ENCODE assay signal across 1 cellular context in the genomic region with DNA sequence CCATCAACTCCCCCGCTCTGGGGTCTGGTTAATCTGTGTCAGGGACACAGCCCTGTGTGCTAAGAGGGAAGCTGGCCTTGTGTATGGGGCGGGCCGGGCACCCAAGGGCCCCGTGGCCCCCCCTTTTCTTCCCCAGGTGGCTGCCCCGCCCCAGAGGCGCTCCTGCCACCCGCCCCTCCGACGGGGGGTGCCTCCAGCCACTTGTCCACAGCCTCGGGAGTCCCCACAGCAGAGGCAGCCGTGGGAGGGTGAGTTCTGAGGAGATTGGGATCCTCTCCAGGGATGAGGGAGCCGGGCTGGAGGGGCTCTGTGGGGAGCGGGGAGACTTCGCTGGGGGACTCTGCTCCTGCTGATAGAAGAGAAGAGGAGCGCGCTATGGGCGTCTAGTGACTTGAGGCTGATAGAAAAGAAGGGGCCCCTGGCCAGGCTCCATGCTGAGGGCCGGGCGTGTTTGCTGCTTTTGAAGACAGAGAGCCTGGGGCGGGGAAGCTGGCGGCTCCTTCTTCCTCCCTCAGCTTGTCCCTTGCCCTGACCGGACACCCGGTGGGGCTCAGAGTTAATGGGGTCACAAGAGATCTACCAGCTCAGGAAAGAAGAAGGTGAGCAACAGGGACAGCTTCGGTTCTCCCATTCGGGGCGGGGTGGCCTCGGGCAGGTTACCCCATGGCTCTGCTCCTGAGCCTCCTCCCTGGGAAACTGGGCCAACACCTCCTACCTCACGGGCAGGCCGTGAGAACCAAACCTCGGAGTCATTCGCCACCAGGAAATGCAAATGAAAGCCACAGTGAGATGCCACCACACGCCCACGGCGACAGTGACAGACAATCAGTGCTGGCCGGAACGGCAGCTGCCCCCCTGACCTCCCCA.
TF ChIP-seq lines count a peak whose summit lies in the region.

No MANE protein-coding gene starts in this region.

TF ChIP-seq in GM12878, 131 proteins besides CTCF, POLR2A, EP300 and RAD21 (continued from another document and continues in another):
- TF ChIP-seq MAX (IDR thresholded peaks at IDR 0.05; ENCODE audit: low read depth, low read length): no peak
- TF ChIP-seq ESRRA (IDR thresholded peaks at IDR 0.05; ENCODE audit: low read length): no peak
- TF ChIP-seq SP1 (IDR thresholded peaks at IDR 0.05; ENCODE audit: low read depth, low read length): no peak
- TF ChIP-seq HDGF (IDR thresholded peaks at IDR 0.05): no peak
- no peak for TF ChIP-seq MYB (IDR thresholded peaks at IDR 0.05; ENCODE audit: borderline replicate concordance, low read depth, low read length)
- no peak for TF ChIP-seq GABPA (IDR thresholded peaks at IDR 0.05; ENCODE audit: low read depth)
- TF ChIP-seq RAD51 (IDR thresholded peaks at IDR 0.05): no peak
- TF ChIP-seq, protein P1, sequence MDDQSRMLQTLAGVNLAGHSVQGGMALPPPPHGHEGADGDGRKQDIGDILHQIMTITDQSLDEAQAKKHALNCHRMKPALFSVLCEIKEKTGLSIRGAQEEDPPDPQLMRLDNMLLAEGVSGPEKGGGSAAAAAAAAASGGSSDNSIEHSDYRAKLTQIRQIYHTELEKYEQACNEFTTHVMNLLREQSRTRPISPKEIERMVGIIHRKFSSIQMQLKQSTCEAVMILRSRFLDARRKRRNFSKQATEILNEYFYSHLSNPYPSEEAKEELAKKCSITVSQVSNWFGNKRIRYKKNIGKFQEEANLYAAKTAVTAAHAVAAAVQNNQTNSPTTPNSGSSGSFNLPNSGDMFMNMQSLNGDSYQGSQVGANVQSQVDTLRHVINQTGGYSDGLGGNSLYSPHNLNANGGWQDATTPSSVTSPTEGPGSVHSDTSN (IDR thresholded peaks at IDR 0.05; ENCODE audit: insufficient replicate concordance, low read depth, low read length): peak; percentile 40
- TF ChIP-seq GATAD2B (conservative IDR thresholded peaks at IDR 0.05; ENCODE audit: low read depth): peak; percentile 71
- TF ChIP-seq USF2 (IDR thresholded peaks at IDR 0.05; ENCODE audit: borderline replicate concordance, low read depth, low read length): no peak
- TF ChIP-seq SPI1 (IDR thresholded peaks at IDR 0.05; ENCODE audit: borderline replicate concordance, insufficient read depth, low read depth, low read length): no peak
- no peak for TF ChIP-seq SUZ12 (IDR thresholded peaks at IDR 0.05; ENCODE audit: unreplicated experiment)
- no peak for TF ChIP-seq TARDBP (IDR thresholded peaks at IDR 0.05; ENCODE audit: borderline replicate concordance)
- TF ChIP-seq ZBED1 (IDR thresholded peaks at IDR 0.05; ENCODE audit: borderline replicate concordance): no peak
- no peak for TF ChIP-seq KLF5 (IDR thresholded peaks at IDR 0.05; ENCODE audit: partially characterized antibody)
- no peak for TF ChIP-seq NFXL1 (IDR thresholded peaks at IDR 0.05; ENCODE audit: borderline replicate concordance)
- TF ChIP-seq, protein P2, sequence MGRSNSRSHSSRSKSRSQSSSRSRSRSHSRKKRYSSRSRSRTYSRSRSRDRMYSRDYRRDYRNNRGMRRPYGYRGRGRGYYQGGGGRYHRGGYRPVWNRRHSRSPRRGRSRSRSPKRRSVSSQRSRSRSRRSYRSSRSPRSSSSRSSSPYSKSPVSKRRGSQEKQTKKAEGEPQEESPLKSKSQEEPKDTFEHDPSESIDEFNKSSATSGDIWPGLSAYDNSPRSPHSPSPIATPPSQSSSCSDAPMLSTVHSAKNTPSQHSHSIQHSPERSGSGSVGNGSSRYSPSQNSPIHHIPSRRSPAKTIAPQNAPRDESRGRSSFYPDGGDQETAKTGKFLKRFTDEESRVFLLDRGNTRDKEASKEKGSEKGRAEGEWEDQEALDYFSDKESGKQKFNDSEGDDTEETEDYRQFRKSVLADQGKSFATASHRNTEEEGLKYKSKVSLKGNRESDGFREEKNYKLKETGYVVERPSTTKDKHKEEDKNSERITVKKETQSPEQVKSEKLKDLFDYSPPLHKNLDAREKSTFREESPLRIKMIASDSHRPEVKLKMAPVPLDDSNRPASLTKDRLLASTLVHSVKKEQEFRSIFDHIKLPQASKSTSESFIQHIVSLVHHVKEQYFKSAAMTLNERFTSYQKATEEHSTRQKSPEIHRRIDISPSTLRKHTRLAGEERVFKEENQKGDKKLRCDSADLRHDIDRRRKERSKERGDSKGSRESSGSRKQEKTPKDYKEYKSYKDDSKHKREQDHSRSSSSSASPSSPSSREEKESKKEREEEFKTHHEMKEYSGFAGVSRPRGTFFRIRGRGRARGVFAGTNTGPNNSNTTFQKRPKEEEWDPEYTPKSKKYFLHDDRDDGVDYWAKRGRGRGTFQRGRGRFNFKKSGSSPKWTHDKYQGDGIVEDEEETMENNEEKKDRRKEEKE (IDR thresholded peaks at IDR 0.05): no peak
- TF ChIP-seq HDAC2 (IDR thresholded peaks at IDR 0.05): no peak
- TF ChIP-seq NFIC (IDR thresholded peaks at IDR 0.05; ENCODE audit: low read depth, low read length): no peak
- no peak for TF ChIP-seq TCF3 (IDR thresholded peaks at IDR 0.05; ENCODE audit: borderline replicate concordance, insufficient read depth, low read depth, low read length)
- TF ChIP-seq CUX1 (IDR thresholded peaks at IDR 0.05; ENCODE audit: insufficient replicate concordance, low read depth, low read length): no peak
- no peak for TF ChIP-seq SMC3 (IDR thresholded peaks at IDR 0.05; ENCODE audit: borderline replicate concordance, low read length)
- no peak for TF ChIP-seq CREM (IDR thresholded peaks at IDR 0.05; ENCODE audit: low read depth)
- TF ChIP-seq HSF1 (IDR thresholded peaks at IDR 0.05; ENCODE audit: low read depth, low read length): no peak
- TF ChIP-seq HCFC1 (IDR thresholded peaks at IDR 0.05; ENCODE audit: low read length): no peak
- no peak for TF ChIP-seq RELB (IDR thresholded peaks at IDR 0.05; ENCODE audit: low read depth)
- no peak for TF ChIP-seq CEBPZ (IDR thresholded peaks at IDR 0.05; ENCODE audit: low read depth, low read length)
- TF ChIP-seq, protein P3, sequence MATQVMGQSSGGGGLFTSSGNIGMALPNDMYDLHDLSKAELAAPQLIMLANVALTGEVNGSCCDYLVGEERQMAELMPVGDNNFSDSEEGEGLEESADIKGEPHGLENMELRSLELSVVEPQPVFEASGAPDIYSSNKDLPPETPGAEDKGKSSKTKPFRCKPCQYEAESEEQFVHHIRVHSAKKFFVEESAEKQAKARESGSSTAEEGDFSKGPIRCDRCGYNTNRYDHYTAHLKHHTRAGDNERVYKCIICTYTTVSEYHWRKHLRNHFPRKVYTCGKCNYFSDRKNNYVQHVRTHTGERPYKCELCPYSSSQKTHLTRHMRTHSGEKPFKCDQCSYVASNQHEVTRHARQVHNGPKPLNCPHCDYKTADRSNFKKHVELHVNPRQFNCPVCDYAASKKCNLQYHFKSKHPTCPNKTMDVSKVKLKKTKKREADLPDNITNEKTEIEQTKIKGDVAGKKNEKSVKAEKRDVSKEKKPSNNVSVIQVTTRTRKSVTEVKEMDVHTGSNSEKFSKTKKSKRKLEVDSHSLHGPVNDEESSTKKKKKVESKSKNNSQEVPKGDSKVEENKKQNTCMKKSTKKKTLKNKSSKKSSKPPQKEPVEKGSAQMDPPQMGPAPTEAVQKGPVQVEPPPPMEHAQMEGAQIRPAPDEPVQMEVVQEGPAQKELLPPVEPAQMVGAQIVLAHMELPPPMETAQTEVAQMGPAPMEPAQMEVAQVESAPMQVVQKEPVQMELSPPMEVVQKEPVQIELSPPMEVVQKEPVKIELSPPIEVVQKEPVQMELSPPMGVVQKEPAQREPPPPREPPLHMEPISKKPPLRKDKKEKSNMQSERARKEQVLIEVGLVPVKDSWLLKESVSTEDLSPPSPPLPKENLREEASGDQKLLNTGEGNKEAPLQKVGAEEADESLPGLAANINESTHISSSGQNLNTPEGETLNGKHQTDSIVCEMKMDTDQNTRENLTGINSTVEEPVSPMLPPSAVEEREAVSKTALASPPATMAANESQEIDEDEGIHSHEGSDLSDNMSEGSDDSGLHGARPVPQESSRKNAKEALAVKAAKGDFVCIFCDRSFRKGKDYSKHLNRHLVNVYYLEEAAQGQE (IDR thresholded peaks at IDR 0.05; ENCODE audit: low read depth, low read length): no peak
- TF ChIP-seq ATF7 (IDR thresholded peaks at IDR 0.05; ENCODE audit: low read depth): 0 out of 2 replicates have a peak, but pooled peaks have one; percentile 24
- TF ChIP-seq CHD2 (IDR thresholded peaks at IDR 0.05; ENCODE audit: borderline replicate concordance, low read depth, low read length): 0 out of 2 replicates have a peak, but pooled peaks have one; percentile 18
- no peak for TF ChIP-seq RBBP5 (conservative IDR thresholded peaks at IDR 0.05)
- no peak for TF ChIP-seq WRNIP1 (IDR thresholded peaks at IDR 0.05; ENCODE audit: borderline replicate concordance, low read depth, low read length)
